Comparison of ENCODE assay signal across 1 cellular context in genomic region chr1:25714532-25714931, GRCh38.
TF ChIP-seq lines count a peak whose summit lies in the region.

No MANE protein-coding gene starts in this region.

TF ChIP-seq in WTC11, 78 proteins besides CTCF, POLR2A, EP300 and RAD21 (continued from another document):
- no peak for TF ChIP-seq ZNF219 (CRISPR knock-in tag; IDR thresholded peaks at IDR 0.05; ENCODE audit: borderline replicate concordance)
- TF ChIP-seq ZBTB43 (CRISPR knock-in tag; IDR thresholded peaks at IDR 0.05), result no peak
